14 cellular contexts compared by ENCODE assay signal in genomic region chr2:99481941-99482340, GRCh38. TPM values are rescaled to one million over a fixed set of nuclear protein-coding genes. Genes with fewer than 3 reads are reported as not detected.
A peak's percentile ranks its signal among the peaks of the same experiment; 100 is the strongest.
DNase-seq lines count a peak whose midpoint lies in the region; ATAC-seq and TF ChIP-seq lines count a peak whose summit lies in the region.
"Had no signal": no experiment of that assay in that cellular context is flagged by ENCODE, and none has a peak within 500 bp of the region (broad histone marks: within the 10 kb centered on the region; RNA-seq: fewer than 3 reads in every experiment).

No MANE protein-coding gene starts in this region.

- intact Hi-C loops in Panc1 (cut with micrococcal nuclease; ENCODE audit: unreplicated experiment): no loop called here
- intact Hi-C loops in naive thymus-derived CD4-positive, alpha-beta T cell (cut with micrococcal nuclease): loop anchor here in 1 of 2 donors (10.0 kb wide), 1 partner anchor 57 kb away; no protein-coding TSS in a partner anchor

- CTCF ChIA-PET in Panc1 (lab: Charles Lee): no interaction called here
- CTCF ChIA-PET in naive thymus-derived CD4-positive, alpha-beta T cell (lab: Charles Lee): no interaction called here

- no TSS peak for BruUV-seq in Panc1 (replicated peaks; lab: Mats Ljungman, UMichigan)

- H3K4me3 ChIP-seq in Panc1 (ENCODE audit: low read depth in 2 of 2, low read length in 2 of 2): no peak overlapping the region
- H3K4me3 ChIP-seq in naive thymus-derived CD4-positive, alpha-beta T cell (ENCODE audit: low read length): no peak overlapping the region
- H3K4me3 ChIP-seq: SJCRH30 had no signal

- H3K27ac Mint-ChIP-seq in neural crest cell (ENCODE audit: unreplicated experiment): peak overlapping the region; percentile 40
- H3K27ac Mint-ChIP-seq in naive thymus-derived CD4-positive, alpha-beta T cell: peak overlapping the region in 3 of 9 donors; percentile 27 to 45 (median 32)

- no peak overlapping the region for H3K27ac ChIP-seq in Panc1 (ENCODE audit: low read length)
- no peak overlapping the region for H3K27ac ChIP-seq in naive thymus-derived CD4-positive, alpha-beta T cell (ENCODE audit: low read depth, low read length)
- H3K27ac ChIP-seq: parathyroid adenoma, SJCRH30 had no signal

- ATAC-seq in Panc1 (peak; percentile 69), GM18517 (IDR thresholded peaks at IDR 0.05; ENCODE audit: unreplicated experiment) (no peak)
- no peak for ATAC-seq in naive thymus-derived CD4-positive, alpha-beta T cell

- H3K27me3 ChIP-seq in Panc1 (ENCODE audit: control insufficient read depth, insufficient read depth, low read length): no peaks in the 10 kb centered on the region
- H3K27me3 ChIP-seq in naive thymus-derived CD4-positive, alpha-beta T cell (ENCODE audit: control insufficient read depth in 2 of 2, insufficient read depth in 2 of 2, low read length in 2 of 2): no peaks in the 10 kb centered on the region
- H3K27me3 ChIP-seq: SJCRH30 had no signal

- DNase-seq in HCEC 1CT (peak; percentile 36), Panc1 (ENCODE audit: low read depth, low spot score) (no peak), fibroblast of peridontal ligament (ENCODE audit: extremely low read depth) (peak; percentile 33), neural crest cell (ENCODE audit: low read depth, low spot score) (no peak)
- no peak for DNase-seq in naive thymus-derived CD4-positive, alpha-beta T cell
- DNase-seq in stimulated activated CD4-positive, alpha-beta T cell treated with anti-CD3 and anti-CD28 coated beads, Interleukin-4, amount 100 ng/mL, for 24 hours: no peak
- DNase-seq: activated CD4-positive, alpha-beta T cell treated with anti-CD3 and anti-CD28 coated beads for 48 hours; effector CD4-positive, alpha-beta T cell; NCI-H2081 treated with DMSO at 0.1 percent for 48 hours; SJCRH30 had no signal

- no peaks in the 10 kb centered on the region for H3K36me3 Mint-ChIP-seq in neural crest cell (ENCODE audit: low read depth)
- H3K36me3 Mint-ChIP-seq in naive thymus-derived CD4-positive, alpha-beta T cell: peaks cover 0 to 3% (median 0%) of the 10 kb centered on the region in 5 donors

- H3K9me3 ChIP-seq in Panc1 (ENCODE audit: control insufficient read depth, insufficient read depth, low read depth, low read length): no peaks in the 10 kb centered on the region
- H3K9me3 ChIP-seq in naive thymus-derived CD4-positive, alpha-beta T cell (ENCODE audit: control insufficient read depth in 2 of 3, low read length in 3 of 3): no peaks in the 10 kb centered on the region
- H3K9me3 ChIP-seq: Caco-2, SJCRH30 had no signal

- in situ Hi-C loops in Panc1 (cut with HindIII; ENCODE audit: low pct_unique_long_range_greater_than_20kb, low sequenced_read_pairs): no loop called here

- no peaks in the 10 kb centered on the region for H3K36me3 ChIP-seq in Panc1 (ENCODE audit: control insufficient read depth, insufficient read depth, low read length)
- no peaks in the 10 kb centered on the region for H3K36me3 ChIP-seq in naive thymus-derived CD4-positive, alpha-beta T cell (ENCODE audit: control insufficient read depth in 2 of 3, insufficient read depth in 3 of 3, low read length in 3 of 3)

- no peaks in the 10 kb centered on the region for H3K9me3 Mint-ChIP-seq in neural crest cell
- no peaks in the 10 kb centered on the region for H3K9me3 Mint-ChIP-seq in naive thymus-derived CD4-positive, alpha-beta T cell
- H3K9me3 Mint-ChIP-seq: activated naive CD4-positive, alpha-beta T cell treated with anti-CD3 and anti-CD28 coated beads, Interleukin-2, amount 50 U/mL, for 24 hours had no signal

- POLR2A ChIA-PET in Panc1 (lab: Charles Lee): no interaction called here
- POLR2A ChIA-PET in naive thymus-derived CD4-positive, alpha-beta T cell (lab: Charles Lee): no interaction called here

- no peak overlapping the region for H3K4me3 Mint-ChIP-seq in neural crest cell
- peak overlapping the region in 1 of 10 donors; percentile 16 for H3K4me3 Mint-ChIP-seq in naive thymus-derived CD4-positive, alpha-beta T cell

- no peaks in the 10 kb centered on the region for H3K27me3 Mint-ChIP-seq in neural crest cell (ENCODE audit: low read depth)
- H3K27me3 Mint-ChIP-seq in naive thymus-derived CD4-positive, alpha-beta T cell: no peaks in the 10 kb centered on the region
- H3K27me3 Mint-ChIP-seq: activated naive CD4-positive, alpha-beta T cell treated with anti-CD3 and anti-CD28 coated beads, Interleukin-2, amount 50 U/mL, for 24 hours had no signal

- H3K4me1 Mint-ChIP-seq in neural crest cell: peaks cover 48% of the 10 kb centered on the region
- peaks cover 40 to 99% (median 84%) of the 10 kb centered on the region in 7 donors for H3K4me1 Mint-ChIP-seq in naive thymus-derived CD4-positive, alpha-beta T cell

- H3K4me1 ChIP-seq in Panc1 (ENCODE audit: control insufficient read depth, insufficient read depth, low read length): peaks cover 8% of the 10 kb centered on the region
- peaks cover 0 to 16% of the 10 kb centered on the region in 2 donors for H3K4me1 ChIP-seq in naive thymus-derived CD4-positive, alpha-beta T cell (ENCODE audit: control insufficient read depth in 2 of 2, insufficient read depth in 2 of 2, low read length in 2 of 2)
- H3K4me1 ChIP-seq: Caco-2, SJCRH30 had no signal

- TF ChIP-seq CTCF in Panc1 (IDR thresholded peaks at IDR 0.05): no peak
- TF ChIP-seq CTCF in neural crest cell (conservative IDR thresholded peaks at IDR 0.05): no peak

RNA-seq across cellular contexts. Expression of gene REV1, which starts 7.9 kb away (rescaled TPM):
- total RNA-seq in Panc1 (2021; ENCODE audit: unreplicated experiment) (35.0 TPM), neural crest cell (48.6 and 49.9 TPM in 2 replicates)
- polyA plus RNA-seq in Panc1 (2012; ENCODE audit: insufficient read length): 12.2 TPM
- 10 to 100 TPM; 40.9 to 72.5 (median 54.7) TPM for total RNA-seq in naive thymus-derived CD4-positive, alpha-beta T cell
- polyA plus RNA-seq in naive thymus-derived CD4-positive, alpha-beta T cell: 10 to 100 TPM; 23.1 to 27.0 TPM

Comparison
In these comparisons a context has a peak if more than half of its experiments do, and no peak if none do; other contexts are left out.
1. DNase-seq: peak in HCEC 1CT (single experiment) and fibroblast of peridontal ligament (single experiment); none in Panc1 (single experiment), neural crest cell (single experiment), naive thymus-derived CD4-positive, alpha-beta T cell (0 of 9) and stimulated activated CD4-positive, alpha-beta T cell treated with anti-CD3 and anti-CD28 coated beads, Interleukin-4, amount 100 ng/mL, for 24 hours (single experiment).